Comparison of ENCODE assay signal across 8 cellular contexts in the genomic region with DNA sequence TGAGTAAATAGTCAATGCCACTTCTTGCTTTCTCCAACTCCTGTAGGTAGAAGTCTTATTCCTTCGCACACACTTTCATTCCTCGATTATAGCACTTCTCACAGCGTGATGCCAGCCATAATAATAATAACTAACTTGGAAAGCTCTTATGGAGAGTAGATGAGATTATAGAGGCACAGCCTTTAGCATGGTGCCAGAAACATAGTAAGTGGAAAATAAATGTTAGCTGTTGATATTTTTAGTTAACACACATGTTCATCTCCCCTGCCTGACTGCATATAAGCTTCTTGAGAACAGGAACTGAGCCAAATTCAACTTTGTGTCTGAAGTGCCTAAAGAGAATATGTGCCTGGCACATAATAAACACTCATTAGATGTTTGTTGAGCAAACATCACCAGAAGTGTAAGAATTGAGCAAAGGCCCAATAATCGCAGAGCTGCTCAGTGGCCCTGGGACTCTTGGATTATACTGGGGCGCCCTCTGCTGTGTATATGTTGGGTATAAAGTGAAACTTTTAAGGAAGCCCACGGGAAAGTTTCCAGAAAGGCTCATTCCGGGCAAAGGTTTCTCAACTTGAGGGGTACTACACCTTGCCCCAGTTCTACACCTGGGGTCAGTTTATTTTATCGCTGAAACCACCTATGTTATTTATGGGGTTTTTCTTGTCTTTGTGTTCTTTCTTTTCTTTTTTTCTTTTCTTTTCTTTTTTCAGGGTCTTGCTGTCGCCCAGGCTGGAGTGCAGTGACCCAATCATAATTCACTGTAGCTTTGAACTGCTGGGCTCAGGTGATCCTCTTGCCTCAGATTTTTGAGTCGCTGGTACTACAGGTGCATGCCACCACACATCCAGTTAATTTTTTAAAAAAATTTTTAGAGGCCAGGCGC. TPM values are rescaled to one million over a fixed set of nuclear protein-coding genes. Genes with fewer than 3 reads are reported as not detected.
A peak's percentile ranks its signal among the peaks of the same experiment; 100 is the strongest.
DNase-seq lines count a peak whose midpoint lies in the region; ATAC-seq and TF ChIP-seq lines count a peak whose summit lies in the region.

No MANE protein-coding gene starts in this region.

- H3K9me3 ChIP-seq in DND-41 (ENCODE audit: insufficient read depth, low read length, severe bottlenecking) (no peaks in the 10 kb centered on the region), spleen (no peaks in the 10 kb centered on the region)

- H3K4me3 ChIP-seq in DND-41 (ENCODE audit: low read depth in 1 of 2, low read length in 2 of 2) (no peak overlapping the region), HFF-Myc (replicated peaks; ENCODE audit: low read depth, low read length) (no peak overlapping the region), spleen (no peak overlapping the region)

- H3K4me1 ChIP-seq in DND-41 (ENCODE audit: insufficient read depth, low read length) (peaks cover 3% of the 10 kb centered on the region; the same call in 1 of the 2 replicates), spleen (peaks cover 0 to 6% (median 3%) of the 10 kb centered on the region in 6 donors)

- ATAC-seq in DND-41 (ENCODE audit: insufficient read depth, low read depth) (peak; percentile 80), HG03108 (IDR thresholded peaks at IDR 0.05; ENCODE audit: unreplicated experiment) (no peak)

- DNase-seq in DND-41 = peak; percentile 61
- DNase-seq in HFF-Myc (ENCODE audit: extremely low read depth, low read depth) = no peak
- peak; percentile 11 for DNase-seq in NCI-H146 treated with DMSO at 0.1 percent for 48 hours (lab: John Stamatoyannopoulos, UW; ENCODE audit: unreplicated experiment)
- peak; percentile 34 for DNase-seq in T-helper 9 cell
- DNase-seq in astrocyte of the hippocampus (ENCODE audit: low read depth, low spot score) = peak; percentile 82
- DNase-seq in hypothalamus (lab: John Stamatoyannopoulos, UW) = peak in 41 of 51 donors; percentile 2 to 82 (median 37)
- no peak for DNase-seq in spleen

- H3K27ac ChIP-seq in DND-41 (ENCODE audit: low read length) (no peak overlapping the region), spleen (no peak overlapping the region)

- H3K36me3 ChIP-seq in DND-41 (ENCODE audit: insufficient read depth, low read length) = no peaks in the 10 kb centered on the region
- no peaks in the 10 kb centered on the region for H3K36me3 ChIP-seq in spleen

- no peaks in the 10 kb centered on the region for H3K79me2 ChIP-seq in DND-41 (ENCODE audit: insufficient read depth, low read length)

- WGBS in spleen, 5 donors = 48 to 53% (median 48%) methylated on average over 11 of the region's 11 CpGs

- H3K9ac ChIP-seq in DND-41 (ENCODE audit: low read depth, low read length) = no peak overlapping the region

- intact Hi-C loops in spleen (cut with DNase I; ENCODE audit: low total_unique reads) = loop anchor here (10.0 kb wide), 1 partner anchor 115 kb away; no protein-coding TSS in a partner anchor

- H4K20me1 ChIP-seq in DND-41 (ENCODE audit: insufficient read depth, low read length) = no peaks in the 10 kb centered on the region

- TF ChIP-seq CTCF in DND-41 (IDR thresholded peaks at IDR 0.05; ENCODE audit: borderline replicate concordance, extremely low read depth, low read length, poor library complexity, severe bottlenecking) (peak; percentile 67), HFF-Myc (IDR thresholded peaks at IDR 0.05; ENCODE audit: low read depth, low read length, missing control alignments) (peak; percentile 54), spleen (IDR thresholded peaks at IDR 0.05 in 8 of 11, conservative IDR thresholded peaks at IDR 0.05 in 3 of 11) (peak in 9 of 11 experiments; percentile 36 to 63 (median 57))

- no peak for TF ChIP-seq POLR2A in spleen (IDR thresholded peaks at IDR 0.05)

- no peaks in the 10 kb centered on the region for H3K27me3 ChIP-seq in DND-41 (ENCODE audit: insufficient read depth, low read length, poor library complexity)
- H3K27me3 ChIP-seq in spleen (replicated peaks in 1 of 7) = peaks cover 0 to 29% (median 0%) of the 10 kb centered on the region in 7 donors

- H2AFZ ChIP-seq in DND-41 (ENCODE audit: low read depth, low read length) = peak overlapping the region; percentile 54; the same call in 1 of the 2 replicates

- H3K4me2 ChIP-seq in DND-41 (ENCODE audit: insufficient read depth, low read length) = peak overlapping the region; percentile 45

RNA-seq across cellular contexts. Expression of a gene that starts 22.3 kb away (rescaled TPM):
- total RNA-seq in spleen = under 1 TPM in 1 of 7 donors, not detected in 6; 0.73 TPM
- under 1 TPM; 0.09 to 0.86 (median 0.24) TPM for polyA plus RNA-seq in spleen

Comparison
In these comparisons a context has a peak if more than half of its experiments do, and no peak if none do; other contexts are left out.
1. DNase-seq: peak in DND-41 (single experiment), NCI-H146 treated with DMSO at 0.1 percent for 48 hours (single experiment), T-helper 9 cell (single experiment), astrocyte of the hippocampus (single experiment) and hypothalamus (41 of 51); none in HFF-Myc (single experiment) and spleen (single experiment).
2. Peak in every context shown above with its lines, with median percentiles within 50 percentile points of each other: CTCF ChIP-seq.